8 cellular contexts compared by ENCODE assay signal in genomic region chr16:89686520-89687091, GRCh38. TPM values are rescaled to one million over a fixed set of nuclear protein-coding genes. Genes with fewer than 3 reads are reported as not detected.
DNase-seq lines count a peak whose midpoint lies in the region; ATAC-seq and TF ChIP-seq lines count a peak whose summit lies in the region.

Gene CDK10, plus strand, starts transcription at chr16:89686689. Its CDS starts 22 bp downstream, at chr16:89686711.

- peaks cover 9% of the 10 kb centered on the region for H3K36me3 ChIP-seq in adipocyte (ENCODE audit: control insufficient read depth, insufficient read depth, low read length, severe bottlenecking)
- H3K36me3 ChIP-seq in cardiac muscle cell = no peaks in the 10 kb centered on the region
- peaks cover 0 to 11% (median 3%) of the 10 kb centered on the region in 4 donors for H3K36me3 ChIP-seq in transverse colon

- H3K27me3 ChIP-seq in adipocyte (replicated peaks; ENCODE audit: control insufficient read depth, insufficient read depth, low read length) (no peaks in the 10 kb centered on the region), cardiac muscle cell (no peaks in the 10 kb centered on the region), transverse colon (no peaks in the 10 kb centered on the region)

- no peak for TF ChIP-seq EP300 in transverse colon (IDR thresholded peaks at IDR 0.05; ENCODE audit: low read depth)

- H3K9ac ChIP-seq in adipocyte (ENCODE audit: low read length) = peak within 1 kb of the TSS; percentile 95

- DNase-seq in GM10266 (ENCODE audit: extremely low spot score) (peak; percentile 99), NCI-H1092 (lab: John Stamatoyannopoulos, UW) (peak; percentile 93), T follicular helper cell (ENCODE audit: low read depth) (peak; percentile 80), adipocyte (ENCODE audit: low read depth) (peak; percentile 96), cardiac muscle cell (ENCODE audit: low read depth in 1 of 2, low spot score in 1 of 2) (peak; percentile 91 to 93), pons (ENCODE audit: low spot score) (peak; percentile 85), transverse colon (peak; percentile 94)

- in situ Hi-C loops in transverse colon (cut with MboI; ENCODE audit: low pct_ligation_motif_present in 1 of 4, low pct_unique_long_range_greater_than_20kb in 1 of 4, low sequenced_read_pairs in 3 of 4) = no loop called here

- H3K4me1 ChIP-seq in adipocyte (ENCODE audit: control insufficient read depth, insufficient read depth, low read length) = peaks cover 9% of the 10 kb centered on the region
- H3K4me1 ChIP-seq in cardiac muscle cell (ENCODE audit: low read depth) = peaks cover 7% of the 10 kb centered on the region
- peaks cover 6 to 26% (median 15%) of the 10 kb centered on the region in 4 donors for H3K4me1 ChIP-seq in transverse colon

- H3K9me3 ChIP-seq in adipocyte (ENCODE audit: control insufficient read depth, low read length) = no peaks in the 10 kb centered on the region
- no peaks in the 10 kb centered on the region for H3K9me3 ChIP-seq in cardiac muscle cell (ENCODE audit: low read depth)
- no peaks in the 10 kb centered on the region for H3K9me3 ChIP-seq in transverse colon

- peak within 1 kb of the TSS; percentile 95 for H3K4me3 ChIP-seq in adipocyte (ENCODE audit: low read length)
- H3K4me3 ChIP-seq in cardiac muscle cell = peak within 1 kb of the TSS; percentile 83
- H3K4me3 ChIP-seq in transverse colon = peak within 1 kb of the TSS; percentile 58 to 94 (median 88)

- ATAC-seq in HG02571 (IDR thresholded peaks at IDR 0.05; ENCODE audit: unreplicated experiment) = peak; percentile 77

- H3K27ac ChIP-seq in cardiac muscle cell (peak within 1 kb of the TSS; percentile 80), transverse colon (peak within 1 kb of the TSS; percentile 93 to 97 (median 96))

- TF ChIP-seq POLR2A in transverse colon (IDR thresholded peaks at IDR 0.05) = peak; percentile 77

- WGBS in transverse colon (ENCODE audit: low coverage in 1 of 2), 2 donors = 0% methylated on average over 38 of the region's 67 CpGs; no CpG with 5 or more reads in 1 of the 2 donors

- TF ChIP-seq CTCF in GM10266 (IDR thresholded peaks at IDR 0.05; ENCODE audit: control insufficient read depth, insufficient read depth, low read depth, missing control alignments) (no peak), cardiac muscle cell (IDR thresholded peaks at IDR 0.05; ENCODE audit: low read depth, low read length) (no peak), transverse colon (IDR thresholded peaks at IDR 0.05) (peak in 1 of 5 experiments; percentile 18)

- intact Hi-C loops in transverse colon (cut with DNase I; ENCODE audit: low total_unique reads) = no loop called here

RNA-seq across cellular contexts. Expression of gene CDK10, which starts in this region (rescaled TPM):
- total RNA-seq in cardiac muscle cell = 58.8 and 76.3 TPM in 2 replicates
- polyA plus RNA-seq in cardiac muscle cell = 142 and 159 TPM in 2 replicates
- 100 to 1,000 TPM in 1 of 4 donors, 10 to 100 TPM in 3; 69.6 to 304 (median 74.2) TPM for total RNA-seq in transverse colon

Comparison
In these comparisons a context has a peak if more than half of its experiments do, and no peak if none do; other contexts are left out.
1. Peak in every context shown above with its lines: DNase-seq, ATAC-seq, H3K4me3 ChIP-seq and H3K27ac ChIP-seq.